ENCODE assay signal across 16 cellular contexts in the genomic region with DNA sequence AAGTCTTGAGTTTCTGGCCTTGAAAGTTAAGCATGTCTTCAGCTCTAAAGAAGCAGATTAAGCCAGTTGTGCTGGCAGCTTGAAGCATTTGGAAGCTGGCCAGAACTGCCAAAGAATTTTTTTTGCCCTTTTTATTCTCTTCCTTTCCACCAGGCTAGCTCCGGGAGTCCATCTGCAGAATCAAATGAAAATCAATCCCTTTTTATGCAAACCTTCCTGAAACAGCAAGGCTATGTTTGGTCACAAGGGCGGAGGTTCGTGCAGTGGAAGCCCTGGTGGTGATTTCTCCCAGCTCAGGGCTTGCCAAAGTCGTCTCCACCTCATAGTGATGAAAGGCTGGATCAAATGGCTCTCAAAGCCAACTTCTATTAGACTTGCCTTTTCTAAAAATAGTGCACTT. TPM values are rescaled to one million over a fixed set of nuclear protein-coding genes. Genes with fewer than 3 reads are reported as not detected.
A peak's percentile ranks its signal among the peaks of the same experiment; 100 is the strongest.
DNase-seq lines count a peak whose midpoint lies in the region; ATAC-seq and TF ChIP-seq lines count a peak whose summit lies in the region.
"Had no signal": no experiment of that assay in that cellular context is flagged by ENCODE, and none has a peak within 500 bp of the region (broad histone marks: within the 10 kb centered on the region; RNA-seq: fewer than 3 reads in every experiment).

No MANE protein-coding gene starts in this region.

- WGBS in testis, 2 donors = 26 to 28% methylated on average over 4 of the region's 4 CpGs

- DNase-seq in NCI-H1092 treated with DMSO at 0.1 percent for 48 hours (lab: John Stamatoyannopoulos, UW) = peak; percentile 5
- no peak for DNase-seq in NCI-H1092 (lab: John Stamatoyannopoulos, UW)
- DNase-seq in RPMI7951 (ENCODE audit: low read depth) = peak; percentile 41
- peak; percentile 43 for DNase-seq in left ventricle myocardium inferior
- peak; percentile 69 for DNase-seq in testis
- DNase-seq in activated CD4-positive, alpha-beta T cell treated with anti-CD3 and anti-CD28 coated beads, Interleukin-2, amount 10 ng/mL, durations not matched to agents 24 days and 14 days = no peak
- DNase-seq: DND-41; NCI-H1436 treated with DMSO at 0.1 percent for 48 hours; nephron progenitor cell; stimulated activated CD4-positive, alpha-beta T cell treated with anti-CD3 and anti-CD28 coated beads, Interleukin-2, amount 100 ng/mL, for 24 hours; stimulated activated naive CD8-positive, alpha-beta T cell treated with anti-CD3 and anti-CD28 coated beads, Interleukin-15, amount 100 ng/mL, for 72 hours had no signal

- no peaks in the 10 kb centered on the region for H3K36me3 Mint-ChIP-seq in activated CD4-positive, alpha-beta T cell treated with anti-CD3 and anti-CD28 coated beads, Interleukin-2, amount 10 ng/mL, durations not matched to agents 24 days and 14 days (ENCODE audit: low read depth)

- H3K9me3 ChIP-seq in left ventricle myocardium inferior (replicated peaks) = peaks cover 10% of the 10 kb centered on the region
- no peaks in the 10 kb centered on the region for H3K9me3 ChIP-seq in testis
- H3K9me3 ChIP-seq: SJSA1 had no signal

- H3K27ac ChIP-seq in left ventricle myocardium inferior (replicated peaks) (peak overlapping the region; percentile 82), testis (peak overlapping the region; percentile 6 to 66)
- H3K27ac ChIP-seq: SJSA1 had no signal

- H3K27me3 ChIP-seq in left ventricle myocardium inferior (ENCODE audit: low read depth) = no peaks in the 10 kb centered on the region
- no peaks in the 10 kb centered on the region for H3K27me3 ChIP-seq in testis
- H3K27me3 ChIP-seq: SJSA1 had no signal

- ATAC-seq in GM19455 (IDR thresholded peaks at IDR 0.05; ENCODE audit: unreplicated experiment) (no peak), HG03175 (IDR thresholded peaks at IDR 0.05; ENCODE audit: unreplicated experiment) (no peak)
- ATAC-seq: activated CD4-positive, CD25-positive, alpha-beta regulatory T cell treated with anti-CD3 and anti-CD28 coated beads, Interleukin-2, amount 50 U/mL, for 24 hours; stimulated activated naive CD8-positive, alpha-beta T cell treated with anti-CD3 and anti-CD28 coated beads, Interleukin-15, amount 100 ng/mL, for 72 hours had no signal

- H3K4me1 Mint-ChIP-seq in activated CD4-positive, alpha-beta T cell treated with anti-CD3 and anti-CD28 coated beads, Interleukin-2, amount 10 ng/mL, durations not matched to agents 24 days and 14 days = no peaks in the 10 kb centered on the region
- H3K4me1 Mint-ChIP-seq: stimulated activated naive CD8-positive, alpha-beta T cell treated with anti-CD3 and anti-CD28 coated beads, Interleukin-15, amount 100 ng/mL, for 72 hours had no signal

- H3K27ac Mint-ChIP-seq in activated CD4-positive, alpha-beta T cell treated with anti-CD3 and anti-CD28 coated beads, Interleukin-2, amount 10 ng/mL, durations not matched to agents 24 days and 14 days = no peak overlapping the region
- H3K27ac Mint-ChIP-seq: nephron progenitor cell; stimulated activated naive CD8-positive, alpha-beta T cell treated with anti-CD3 and anti-CD28 coated beads, Interleukin-15, amount 100 ng/mL, for 72 hours had no signal

- H3K36me3 ChIP-seq in left ventricle myocardium inferior = no peaks in the 10 kb centered on the region
- H3K36me3 ChIP-seq in testis (ENCODE audit: low read depth, missing control alignments) = no peaks in the 10 kb centered on the region
- H3K36me3 ChIP-seq: SJSA1 had no signal

- TF ChIP-seq CTCF in left ventricle myocardium inferior (IDR thresholded peaks at IDR 0.05; ENCODE audit: borderline replicate concordance) (peak; percentile 46), testis (IDR thresholded peaks at IDR 0.05) (peak in 2 of 3 experiments; percentile 24 to 28)

- H3K4me3 ChIP-seq in left ventricle myocardium inferior (no peak overlapping the region), testis (no peak overlapping the region)
- H3K4me3 ChIP-seq: SJSA1 had no signal

- intact Hi-C loops in left ventricle myocardium inferior (cut with micrococcal nuclease) = no loop called here
- intact Hi-C loops in testis (cut with DNase I; ENCODE audit: low total_unique reads) = no loop called here
- intact Hi-C loops in activated CD4-positive, alpha-beta T cell treated with anti-CD3 and anti-CD28 coated beads, Interleukin-2, amount 10 ng/mL, durations not matched to agents 24 days and 14 days (cut with micrococcal nuclease) = no loop called here

- peaks cover 9% of the 10 kb centered on the region for H3K9me3 Mint-ChIP-seq in activated CD4-positive, alpha-beta T cell treated with anti-CD3 and anti-CD28 coated beads, Interleukin-2, amount 10 ng/mL, durations not matched to agents 24 days and 14 days

- H3K4me1 ChIP-seq in left ventricle myocardium inferior (peaks cover 30% of the 10 kb centered on the region), testis (no peaks in the 10 kb centered on the region)
- H3K4me1 ChIP-seq: SJSA1 had no signal

- no peak overlapping the region for H3K4me3 Mint-ChIP-seq in activated CD4-positive, alpha-beta T cell treated with anti-CD3 and anti-CD28 coated beads, Interleukin-2, amount 10 ng/mL, durations not matched to agents 24 days and 14 days
- H3K4me3 Mint-ChIP-seq: nephron progenitor cell; stimulated activated naive CD8-positive, alpha-beta T cell treated with anti-CD3 and anti-CD28 coated beads, Interleukin-15, amount 100 ng/mL, for 72 hours had no signal

- no peak for TF ChIP-seq POLR2A in testis (IDR thresholded peaks at IDR 0.05)

- H3K27me3 Mint-ChIP-seq in activated CD4-positive, alpha-beta T cell treated with anti-CD3 and anti-CD28 coated beads, Interleukin-2, amount 10 ng/mL, durations not matched to agents 24 days and 14 days = peaks cover 16% of the 10 kb centered on the region

RNA-seq across cellular contexts. Expression of a gene that starts 21.6 kb away (rescaled TPM):
- 1.4 TPM in 2 replicates for total RNA-seq in RPMI7951 (2014; rRNA removed; shearing (Covaris generic))
- total RNA-seq in left ventricle myocardium inferior (1.2 TPM), testis (under 1 TPM; 0.39 to 0.81 TPM)
- polyA plus RNA-seq in testis (ENCODE audit: insufficient read depth, low read depth, low replicate concordance) = 0.46 TPM
- total RNA-seq in activated CD4-positive, alpha-beta T cell treated with anti-CD3 and anti-CD28 coated beads, Interleukin-2, amount 10 ng/mL, durations not matched to agents 24 days and 14 days = not detected in 2 replicates
- total RNA-seq: epithelial cell of proximal tubule had no signal

Comparison
In these comparisons a context has a peak if more than half of its experiments do, and no peak if none do; other contexts are left out.
1. DNase-seq: peak in NCI-H1092 treated with DMSO at 0.1 percent for 48 hours (single experiment), RPMI7951 (single experiment), left ventricle myocardium inferior (single experiment) and testis (single experiment); none in NCI-H1092 (single experiment) and activated CD4-positive, alpha-beta T cell treated with anti-CD3 and anti-CD28 coated beads, Interleukin-2, amount 10 ng/mL, durations not matched to agents 24 days and 14 days (single experiment).